In the genomic region with DNA sequence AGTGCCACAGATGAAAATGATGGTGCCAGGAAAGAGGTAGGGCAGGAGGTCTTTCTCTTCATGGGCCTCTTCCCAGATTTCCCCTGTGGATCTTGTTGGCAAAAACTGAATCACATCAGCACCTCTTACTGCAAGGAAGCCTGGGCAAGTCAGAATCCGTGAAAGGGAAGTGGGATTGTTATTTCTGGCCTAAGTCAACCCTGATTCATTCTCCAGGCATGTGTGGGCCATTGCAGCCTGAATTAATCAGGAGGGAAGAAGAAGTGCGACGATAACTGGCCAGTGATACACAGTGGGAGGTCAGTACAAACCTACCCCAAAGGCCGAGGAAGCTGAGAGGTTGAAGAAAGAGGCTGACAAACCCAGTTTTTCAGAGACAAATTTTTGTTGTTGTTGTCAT, we compare ENCODE assay signal across 9 cellular contexts. TPM values are rescaled to one million over a fixed set of nuclear protein-coding genes. Genes with fewer than 3 reads are reported as not detected.
A peak's percentile ranks its signal among the peaks of the same experiment; 100 is the strongest.
DNase-seq lines count a peak whose midpoint lies in the region; ATAC-seq and TF ChIP-seq lines count a peak whose summit lies in the region.
"Had no signal": no experiment of that assay in that cellular context is flagged by ENCODE, and none has a peak within 500 bp of the region (broad histone marks: within the 10 kb centered on the region; RNA-seq: fewer than 3 reads in every experiment).

No MANE protein-coding gene starts in this region.

- no peaks in the 10 kb centered on the region for H3K9me3 ChIP-seq in sigmoid colon

- H3K4me1 ChIP-seq in sigmoid colon, result no peaks in the 10 kb centered on the region

- no peak for TF ChIP-seq EP300 in sigmoid colon (IDR thresholded peaks at IDR 0.05)

- TF ChIP-seq POLR2A in sigmoid colon (IDR thresholded peaks at IDR 0.05), result no peak

- TF ChIP-seq CTCF in RWPE1 (conservative IDR thresholded peaks at IDR 0.05; ENCODE audit: low read depth) (no peak), fibroblast of pulmonary artery (IDR thresholded peaks at IDR 0.05; ENCODE audit: low read length, missing control alignments) (no peak), GM13976 (IDR thresholded peaks at IDR 0.05; ENCODE audit: borderline replicate concordance, control extremely low read depth, extremely low read depth, insufficient read depth, missing control alignments) (no peak), sigmoid colon (IDR thresholded peaks at IDR 0.05) (no peak)

- no peaks in the 10 kb centered on the region for H3K27me3 ChIP-seq in sigmoid colon

- ATAC-seq in sciatic nerve (peak; percentile 60), HG03354 (IDR thresholded peaks at IDR 0.05; ENCODE audit: poor library complexity, severe bottlenecking, unreplicated experiment) (no peak)

- peak; percentile 90 for DNase-seq in GM04503 (ENCODE audit: low read depth)
- peak; percentile 92 for DNase-seq in RWPE1 (ENCODE audit: low spot score)
- peak; percentile 96 for DNase-seq in fibroblast of pulmonary artery (ENCODE audit: low read depth)
- no peak for DNase-seq in sciatic nerve (ENCODE audit: low spot score)
- no peak for DNase-seq in GM13976 (ENCODE audit: low spot score)
- no peak for DNase-seq in sigmoid colon
- DNase-seq in NCI-H187 (lab: John Stamatoyannopoulos, UW), result no peak

- intact Hi-C loops in sciatic nerve (cut with DNase I) (no loop called here), sigmoid colon (cut with DNase I) (no loop called here)

- CTCF ChIA-PET in RWPE1 (lab: Yijun Ruan, JAX), result interaction anchor here (1.1 kb wide), 1 partner anchor 52 kb away, joined by 4 read pairs; no protein-coding TSS in a partner anchor

- in situ Hi-C loops in GM13976 (cut with MboI; ENCODE audit: low sequenced_read_pairs, unreplicated experiment), result no loop called here

- H3K4me3 ChIP-seq in fibroblast of pulmonary artery (replicated peaks; ENCODE audit: low read depth, low read length) (no peak overlapping the region), sigmoid colon (no peak overlapping the region)

- WGBS in sigmoid colon, 2 donors, result 61 to 84% methylated on average over 4 of the region's 4 CpGs

- no peaks in the 10 kb centered on the region for H3K36me3 ChIP-seq in sigmoid colon

- POLR2A ChIA-PET in RWPE1 (lab: Yijun Ruan, JAX; ENCODE audit: low non-redundant PET), result no interaction called here

- peak overlapping the region; percentile 78 for H3K27ac ChIP-seq in RWPE1
- peak overlapping the region in 1 of 4 donors; percentile 48 for H3K27ac ChIP-seq in sigmoid colon
- H3K27ac ChIP-seq: KMS-11 had no signal

RNA-seq across cellular contexts. Expression of a gene that starts 17.9 kb away (rescaled TPM):
- total RNA-seq in sciatic nerve (39.5 TPM), sigmoid colon (10 to 100 TPM; 32.5 to 51.0 (median 45.1) TPM)
- polyA plus RNA-seq in sigmoid colon, result 10 to 100 TPM; 54.7 to 65.2 (median 64.2) TPM

RNA-seq across cellular contexts. Expression of a gene that starts 27.3 kb away (rescaled TPM):
- total RNA-seq in sciatic nerve (62.8 TPM), sigmoid colon (100 to 1,000 TPM in 2 of 4 donors, 10 to 100 TPM in 2; 54.6 to 177 (median 102) TPM)
- polyA plus RNA-seq in sigmoid colon, result 100 to 1,000 TPM in 1 of 3 donors, 10 to 100 TPM in 2; 16.9 to 105 (median 19.8) TPM

Comparison
In these comparisons a context has a peak if more than half of its experiments do, and no peak if none do; other contexts are left out.
1. DNase-seq: peak in GM04503 (single experiment), RWPE1 (single experiment) and fibroblast of pulmonary artery (single experiment); none in sciatic nerve (single experiment), GM13976 (single experiment), sigmoid colon (single experiment) and NCI-H187 (0 of 2).